Comparison of ENCODE assay signal across 2 cellular contexts in the genomic region with DNA sequence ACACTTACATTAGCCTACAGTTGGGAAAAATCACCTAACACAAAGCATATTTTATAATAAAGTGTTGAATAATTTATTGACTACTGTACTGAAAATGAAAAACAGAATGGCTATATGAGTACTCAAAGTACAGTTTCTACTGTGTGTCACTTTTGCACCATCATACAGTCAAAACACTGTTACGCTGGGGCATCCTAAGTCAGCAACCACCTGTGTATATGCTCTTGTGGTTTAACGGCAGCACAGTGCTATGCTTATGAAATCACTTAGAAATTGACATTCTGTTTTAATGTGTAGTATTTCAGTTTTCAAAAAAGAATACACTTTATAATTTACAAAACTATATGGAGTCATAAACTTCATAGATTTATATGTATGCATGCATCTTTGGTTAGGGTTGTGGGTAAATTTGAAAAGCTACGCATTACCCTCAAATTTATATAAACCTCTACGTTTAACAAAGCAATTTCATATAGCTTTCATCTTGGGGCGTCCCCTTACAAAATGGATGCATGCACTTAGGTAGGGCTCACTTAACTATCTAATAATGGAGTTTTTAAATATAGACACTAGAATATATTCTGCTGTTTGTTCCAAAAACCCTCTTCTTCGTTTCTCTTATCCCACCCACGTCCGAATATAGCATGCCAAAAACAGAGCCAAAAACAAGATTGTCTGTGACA.
A peak's percentile ranks its signal among the peaks of the same experiment; 100 is the strongest.
TF ChIP-seq lines count a peak whose summit lies in the region.

No MANE protein-coding gene starts in this region.

TF ChIP-seq in A549, 52 proteins besides CTCF, POLR2A, EP300 and RAD21:
- TF ChIP-seq EHF (CRISPR knock-in tag; IDR thresholded peaks at IDR 0.05) (no peak), FOSB (CRISPR knock-in tag; IDR thresholded peaks at IDR 0.05) (no peak), HEYL (CRISPR knock-in tag; IDR thresholded peaks at IDR 0.05) (0 out of 2 replicates have a peak, but pooled peaks have one; percentile 39)
- TF ChIP-seq, protein P1, sequence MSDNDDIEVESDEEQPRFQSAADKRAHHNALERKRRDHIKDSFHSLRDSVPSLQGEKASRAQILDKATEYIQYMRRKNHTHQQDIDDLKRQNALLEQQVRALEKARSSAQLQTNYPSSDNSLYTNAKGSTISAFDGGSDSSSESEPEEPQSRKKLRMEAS (IDR thresholded peaks at IDR 0.05): no peak
- TF ChIP-seq, protein P2, sequence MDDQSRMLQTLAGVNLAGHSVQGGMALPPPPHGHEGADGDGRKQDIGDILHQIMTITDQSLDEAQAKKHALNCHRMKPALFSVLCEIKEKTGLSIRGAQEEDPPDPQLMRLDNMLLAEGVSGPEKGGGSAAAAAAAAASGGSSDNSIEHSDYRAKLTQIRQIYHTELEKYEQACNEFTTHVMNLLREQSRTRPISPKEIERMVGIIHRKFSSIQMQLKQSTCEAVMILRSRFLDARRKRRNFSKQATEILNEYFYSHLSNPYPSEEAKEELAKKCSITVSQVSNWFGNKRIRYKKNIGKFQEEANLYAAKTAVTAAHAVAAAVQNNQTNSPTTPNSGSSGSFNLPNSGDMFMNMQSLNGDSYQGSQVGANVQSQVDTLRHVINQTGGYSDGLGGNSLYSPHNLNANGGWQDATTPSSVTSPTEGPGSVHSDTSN (IDR thresholded peaks at IDR 0.05): no peak
TF ChIP-seq in A549: peak in this region for 1.

TF ChIP-seq in HepG2, 621 proteins besides CTCF, POLR2A, EP300 and RAD21:
- no peak for TF ChIP-seq ZNF563 (CRISPR knock-in tag; IDR thresholded peaks at IDR 0.05)
- TF ChIP-seq SCMH1 (CRISPR knock-in tag; IDR thresholded peaks at IDR 0.05; ENCODE audit: borderline replicate concordance): no peak
- TF ChIP-seq POLR2AphosphoS2 (IDR thresholded peaks at IDR 0.05; ENCODE audit: low read depth, low read length): no peak
- no peak for TF ChIP-seq HNF4A (CRISPR knock-in tag; IDR thresholded peaks at IDR 0.05)
- no peak for TF ChIP-seq SOX5 (CRISPR knock-in tag; IDR thresholded peaks at IDR 0.05; ENCODE audit: borderline replicate concordance)
- no peak for TF ChIP-seq ARHGAP35 (CRISPR knock-in tag; IDR thresholded peaks at IDR 0.05; ENCODE audit: borderline replicate concordance)
- TF ChIP-seq, protein P3, sequence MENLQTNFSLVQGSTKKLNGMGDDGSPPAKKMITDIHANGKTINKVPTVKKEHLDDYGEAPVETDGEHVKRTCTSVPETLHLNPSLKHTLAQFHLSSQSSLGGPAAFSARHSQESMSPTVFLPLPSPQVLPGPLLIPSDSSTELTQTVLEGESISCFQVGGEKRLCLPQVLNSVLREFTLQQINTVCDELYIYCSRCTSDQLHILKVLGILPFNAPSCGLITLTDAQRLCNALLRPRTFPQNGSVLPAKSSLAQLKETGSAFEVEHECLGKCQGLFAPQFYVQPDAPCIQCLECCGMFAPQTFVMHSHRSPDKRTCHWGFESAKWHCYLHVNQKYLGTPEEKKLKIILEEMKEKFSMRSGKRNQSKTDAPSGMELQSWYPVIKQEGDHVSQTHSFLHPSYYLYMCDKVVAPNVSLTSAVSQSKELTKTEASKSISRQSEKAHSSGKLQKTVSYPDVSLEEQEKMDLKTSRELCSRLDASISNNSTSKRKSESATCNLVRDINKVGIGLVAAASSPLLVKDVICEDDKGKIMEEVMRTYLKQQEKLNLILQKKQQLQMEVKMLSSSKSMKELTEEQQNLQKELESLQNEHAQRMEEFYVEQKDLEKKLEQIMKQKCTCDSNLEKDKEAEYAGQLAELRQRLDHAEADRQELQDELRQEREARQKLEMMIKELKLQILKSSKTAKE (CRISPR knock-in tag; IDR thresholded peaks at IDR 0.05; ENCODE audit: borderline replicate concordance): no peak
- TF ChIP-seq NFE2L1 (CRISPR knock-in tag; IDR thresholded peaks at IDR 0.05; ENCODE audit: borderline replicate concordance): no peak
- TF ChIP-seq, protein P4, sequence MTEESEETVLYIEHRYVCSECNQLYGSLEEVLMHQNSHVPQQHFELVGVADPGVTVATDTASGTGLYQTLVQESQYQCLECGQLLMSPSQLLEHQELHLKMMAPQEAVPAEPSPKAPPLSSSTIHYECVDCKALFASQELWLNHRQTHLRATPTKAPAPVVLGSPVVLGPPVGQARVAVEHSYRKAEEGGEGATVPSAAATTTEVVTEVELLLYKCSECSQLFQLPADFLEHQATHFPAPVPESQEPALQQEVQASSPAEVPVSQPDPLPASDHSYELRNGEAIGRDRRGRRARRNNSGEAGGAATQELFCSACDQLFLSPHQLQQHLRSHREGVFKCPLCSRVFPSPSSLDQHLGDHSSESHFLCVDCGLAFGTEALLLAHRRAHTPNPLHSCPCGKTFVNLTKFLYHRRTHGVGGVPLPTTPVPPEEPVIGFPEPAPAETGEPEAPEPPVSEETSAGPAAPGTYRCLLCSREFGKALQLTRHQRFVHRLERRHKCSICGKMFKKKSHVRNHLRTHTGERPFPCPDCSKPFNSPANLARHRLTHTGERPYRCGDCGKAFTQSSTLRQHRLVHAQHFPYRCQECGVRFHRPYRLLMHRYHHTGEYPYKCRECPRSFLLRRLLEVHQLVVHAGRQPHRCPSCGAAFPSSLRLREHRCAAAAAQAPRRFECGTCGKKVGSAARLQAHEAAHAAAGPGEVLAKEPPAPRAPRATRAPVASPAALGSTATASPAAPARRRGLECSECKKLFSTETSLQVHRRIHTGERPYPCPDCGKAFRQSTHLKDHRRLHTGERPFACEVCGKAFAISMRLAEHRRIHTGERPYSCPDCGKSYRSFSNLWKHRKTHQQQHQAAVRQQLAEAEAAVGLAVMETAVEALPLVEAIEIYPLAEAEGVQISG (CRISPR knock-in tag; IDR thresholded peaks at IDR 0.05): no peak
TF ChIP-seq in HepG2: peak in this region for 0.
